Comparison of ENCODE assay signal across 8 cellular contexts in the genomic region with DNA sequence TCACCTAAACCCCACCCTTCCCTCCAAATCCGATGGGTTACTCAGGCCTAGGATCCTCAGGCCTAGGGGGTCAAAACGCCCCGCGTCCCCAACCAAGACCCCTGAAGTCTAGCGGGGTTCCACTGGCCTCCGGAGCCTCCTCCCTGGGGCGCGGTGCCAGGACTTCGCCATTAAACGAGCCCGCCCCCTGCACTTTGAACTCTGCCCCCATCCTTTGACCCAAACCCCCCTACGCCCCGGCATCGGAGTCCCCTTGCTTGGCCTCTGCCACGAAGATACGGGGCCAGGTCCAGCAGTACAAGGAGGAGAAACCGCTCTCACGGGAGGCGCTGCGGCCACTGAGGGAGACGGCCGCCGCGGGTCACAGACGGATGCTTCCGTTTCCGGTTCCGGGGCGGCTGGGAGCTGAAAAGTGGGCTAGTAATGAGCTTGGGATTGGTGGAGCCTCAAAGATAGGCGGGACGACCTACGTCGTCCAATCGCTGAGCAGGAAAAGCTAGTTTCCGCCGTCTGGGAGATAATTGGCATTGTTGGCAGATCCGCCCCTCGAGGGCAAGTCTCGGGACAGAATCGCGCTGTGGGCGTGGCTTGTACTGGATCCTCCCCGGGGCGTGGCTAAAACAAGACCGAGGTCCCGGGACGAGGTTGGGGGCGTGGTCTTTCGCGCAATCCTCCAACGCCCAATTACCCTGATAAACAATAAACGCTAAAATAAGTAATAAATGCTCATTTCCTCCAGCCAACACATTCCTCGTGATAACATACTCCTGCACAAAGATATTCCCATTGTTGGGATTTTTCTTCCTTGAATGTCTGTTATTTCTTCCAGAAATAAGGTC. TPM values are rescaled to one million over a fixed set of nuclear protein-coding genes. Genes with fewer than 3 reads are reported as not detected.
DNase-seq lines count a peak whose midpoint lies in the region; ATAC-seq and TF ChIP-seq lines count a peak whose summit lies in the region.

No MANE protein-coding gene starts in this region.

- peak overlapping the region; percentile 91 for H3K4me3 Mint-ChIP-seq in activated naive CD8-positive, alpha-beta T cell treated with anti-CD3 and anti-CD28 coated beads, Interleukin-2, amount 10 ng/mL, durations not matched to agents 7 days and 5 days
- H3K4me3 Mint-ChIP-seq in glutamatergic neuron (ENCODE audit: unreplicated experiment), result peak overlapping the region; percentile 96

- H3K4me1 ChIP-seq in testis, result peaks cover 7% of the 10 kb centered on the region

- no peaks in the 10 kb centered on the region for H3K36me3 ChIP-seq in testis (ENCODE audit: low read depth, missing control alignments)

- intact Hi-C loops in testis (cut with DNase I; ENCODE audit: low total_unique reads), result no loop called here

- H3K27ac ChIP-seq in testis, result peak overlapping the region; percentile 97 to 98

- H3K4me1 Mint-ChIP-seq in activated naive CD8-positive, alpha-beta T cell treated with anti-CD3 and anti-CD28 coated beads, Interleukin-2, amount 10 ng/mL, durations not matched to agents 7 days and 5 days, result peaks cover 24% of the 10 kb centered on the region
- H3K4me1 Mint-ChIP-seq in glutamatergic neuron (ENCODE audit: low read depth, unreplicated experiment), result peaks cover 5% of the 10 kb centered on the region

- peak; percentile 95 for ATAC-seq in HG02642 (IDR thresholded peaks at IDR 0.05; ENCODE audit: poor library complexity, unreplicated experiment)
- ATAC-seq in activated naive CD8-positive, alpha-beta T cell treated with anti-CD3 and anti-CD28 coated beads, Interleukin-2, amount 10 ng/mL, durations not matched to agents 7 days and 5 days (ENCODE audit: low read depth), result peak; percentile 98
- ATAC-seq in omental fat pad (ENCODE audit: low FRiP score), result peak; percentile 97

- no peak for TF ChIP-seq CTCF in glutamatergic neuron (IDR thresholded peaks at IDR 0.05; ENCODE audit: partially characterized antibody, unreplicated experiment)
- TF ChIP-seq CTCF in omental fat pad (IDR thresholded peaks at IDR 0.05), result no peak
- no peak for TF ChIP-seq CTCF in testis (IDR thresholded peaks at IDR 0.05)

- no peaks in the 10 kb centered on the region for H3K27me3 ChIP-seq in testis

- peaks cover 3% of the 10 kb centered on the region for H3K27me3 Mint-ChIP-seq in activated naive CD8-positive, alpha-beta T cell treated with anti-CD3 and anti-CD28 coated beads, Interleukin-2, amount 10 ng/mL, durations not matched to agents 7 days and 5 days
- H3K27me3 Mint-ChIP-seq in glutamatergic neuron (ENCODE audit: unreplicated experiment), result peaks cover 2% of the 10 kb centered on the region

- no peaks in the 10 kb centered on the region for H3K9me3 ChIP-seq in testis

- TF ChIP-seq POLR2A in GM10847 (IDR thresholded peaks at IDR 0.05; ENCODE audit: extremely low read depth, insufficient read length) (peak; percentile 95), testis (IDR thresholded peaks at IDR 0.05) (no peak)

- peak overlapping the region; percentile 93 for H3K27ac Mint-ChIP-seq in activated naive CD8-positive, alpha-beta T cell treated with anti-CD3 and anti-CD28 coated beads, Interleukin-2, amount 10 ng/mL, durations not matched to agents 7 days and 5 days
- peak overlapping the region; percentile 84 for H3K27ac Mint-ChIP-seq in glutamatergic neuron (ENCODE audit: unreplicated experiment)

- DNase-seq in NCI-H1105 (lab: John Stamatoyannopoulos, UW) (peak; percentile 99), SKM-1 treated with dmso at 0.1 percent for 144 hours (lab: John Stamatoyannopoulos, UW; ENCODE audit: unreplicated experiment) (peak; percentile 99), glutamatergic neuron (peak; percentile 100), omental fat pad (ENCODE audit: low spot score) (peak; percentile 100), testis (peak; percentile 100)
- DNase-seq in activated naive CD8-positive, alpha-beta T cell treated with anti-CD3 and anti-CD28 coated beads, Interleukin-2, amount 10 ng/mL, durations not matched to agents 7 days and 5 days, result peak; percentile 99

- peaks cover 3% of the 10 kb centered on the region for H3K36me3 Mint-ChIP-seq in activated naive CD8-positive, alpha-beta T cell treated with anti-CD3 and anti-CD28 coated beads, Interleukin-2, amount 10 ng/mL, durations not matched to agents 7 days and 5 days
- no peaks in the 10 kb centered on the region for H3K36me3 Mint-ChIP-seq in glutamatergic neuron (ENCODE audit: unreplicated experiment)

- POLR2A ChIA-PET in activated naive CD8-positive, alpha-beta T cell treated with anti-CD3 and anti-CD28 coated beads, Interleukin-2, amount 10 ng/mL, durations not matched to agents 7 days and 5 days (lab: Charles Lee), result interaction anchor here (0.6 to 1.7 kb wide), 14 partner anchors 27 to 632 kb away, joined by 3 to 14 read pairs (median 4); partner anchors contain the start of genes TLE5, TLE6 and ZNF57

- no peaks in the 10 kb centered on the region for H3K9me3 Mint-ChIP-seq in activated naive CD8-positive, alpha-beta T cell treated with anti-CD3 and anti-CD28 coated beads, Interleukin-2, amount 10 ng/mL, durations not matched to agents 7 days and 5 days
- peaks cover 5% of the 10 kb centered on the region for H3K9me3 Mint-ChIP-seq in glutamatergic neuron (ENCODE audit: unreplicated experiment)

- 0% methylated on average over 39 to 44 of the region's 53 CpGs for WGBS in testis, 2 donors

- peak overlapping the region; percentile 77 to 84 for H3K4me3 ChIP-seq in testis

RNA-seq across cellular contexts. Expression of gene ZNF77, which starts 5.7 kb away (rescaled TPM):
- 1 to 10 TPM; 5.0 to 5.1 TPM for total RNA-seq in activated naive CD8-positive, alpha-beta T cell treated with anti-CD3 and anti-CD28 coated beads, Interleukin-2, amount 10 ng/mL, durations not matched to agents 7 days and 5 days
- 4.8 TPM for total RNA-seq in glutamatergic neuron (ENCODE audit: unreplicated experiment)
- 1 to 10 TPM; 3.2 to 8.7 (median 3.8) TPM for total RNA-seq in omental fat pad
- total RNA-seq in testis, result 10 to 100 TPM in 1 of 2 donors, 1 to 10 TPM in 1; 4.8 to 10.7 TPM
- 5.6 TPM for polyA plus RNA-seq in testis (ENCODE audit: insufficient read depth, low read depth, low replicate concordance)

RNA-seq across cellular contexts. Expression of gene TLE6, which starts 26.9 kb away (rescaled TPM):
- total RNA-seq in activated naive CD8-positive, alpha-beta T cell treated with anti-CD3 and anti-CD28 coated beads, Interleukin-2, amount 10 ng/mL, durations not matched to agents 7 days and 5 days, result 1 to 10 TPM; 4.4 to 5.4 TPM
- not detected for total RNA-seq in glutamatergic neuron (ENCODE audit: unreplicated experiment)
- 1 to 10 TPM in 3 of 4 donors, under 1 TPM in 1; 0.36 to 2.8 (median 1.7) TPM for total RNA-seq in omental fat pad
- 10 to 100 TPM in 1 of 2 donors, 1 to 10 TPM in 1; 9.1 to 12.5 TPM for total RNA-seq in testis
- 8.1 TPM for polyA plus RNA-seq in testis (ENCODE audit: insufficient read depth, low read depth, low replicate concordance)

RNA-seq across cellular contexts. Expression of gene ZNF57, which starts 49.8 kb away (rescaled TPM):
- total RNA-seq in activated naive CD8-positive, alpha-beta T cell treated with anti-CD3 and anti-CD28 coated beads, Interleukin-2, amount 10 ng/mL, durations not matched to agents 7 days and 5 days, result 1 to 10 TPM; 4.7 to 5.7 TPM
- total RNA-seq in glutamatergic neuron (ENCODE audit: unreplicated experiment) (2.7 TPM), omental fat pad (1 to 10 TPM; 2.0 to 6.3 (median 4.7) TPM), testis (10 to 100 TPM; 21.9 to 27.0 TPM)
- 26.4 TPM for polyA plus RNA-seq in testis (ENCODE audit: insufficient read depth, low read depth, low replicate concordance)

Comparison
In these comparisons a context has a peak if more than half of its experiments do, and no peak if none do; other contexts are left out.
1. Peak in every context shown above with its lines: DNase-seq, ATAC-seq, H3K4me3 ChIP-seq and H3K27ac ChIP-seq.